In genomic region chr5:76443399-76443798, GRCh38 we compare ENCODE assay signal across 20 cellular contexts. TPM values are rescaled to one million over a fixed set of nuclear protein-coding genes. Genes with fewer than 3 reads are reported as not detected.
DNase-seq lines count a peak whose midpoint lies in the region; ATAC-seq, FAIRE-seq and TF ChIP-seq lines count a peak whose summit lies in the region.
"Had no signal": no experiment of that assay in that cellular context is flagged by ENCODE, and none has a peak within 500 bp of the region (broad histone marks: within the 10 kb centered on the region; RNA-seq: fewer than 3 reads in every experiment).

No MANE protein-coding gene starts in this region.

- no peaks in the 10 kb centered on the region for H3K27me3 ChIP-seq in CD8-positive, alpha-beta T cell (ENCODE audit: insufficient read depth, low read length)
- H3K27me3 ChIP-seq in stomach, result no peaks in the 10 kb centered on the region

- H3K36me3 Mint-ChIP-seq in CD8-positive, alpha-beta T cell, result peaks cover 61% of the 10 kb centered on the region
- 0 out of 2 replicates have a peak, but pooled peaks cover 2% of the 10 kb centered on the region for H3K36me3 Mint-ChIP-seq in WTC11

- no peak overlapping the region for H3K4me3 Mint-ChIP-seq in CD8-positive, alpha-beta T cell
- H3K4me3 Mint-ChIP-seq in WTC11, result no peak overlapping the region

- H3K9me3 ChIP-seq in CD8-positive, alpha-beta T cell (ENCODE audit: low read length), result no peaks in the 10 kb centered on the region
- H3K9me3 ChIP-seq in kidney (ENCODE audit: control insufficient read depth in 1 of 2, low read length in 2 of 2) (no peaks in the 10 kb centered on the region), stomach (no peaks in the 10 kb centered on the region)

- intact Hi-C loops in CD8-positive, alpha-beta T cell (cut with DNase I, micrococcal nuclease), result no loop called here
- intact Hi-C loops in kidney (cut with DNase I) (no loop called here), stomach (cut with DNase I; ENCODE audit: low total_unique reads) (no loop called here)

- TF ChIP-seq EP300 in stomach (IDR thresholded peaks at IDR 0.05), result no peak

- H3K27me3 Mint-ChIP-seq in CD8-positive, alpha-beta T cell (ENCODE audit: low read depth), result no peaks in the 10 kb centered on the region
- no peaks in the 10 kb centered on the region for H3K27me3 Mint-ChIP-seq in WTC11 (ENCODE audit: low read depth)

- WGBS in stomach, 5 donors, result 13 to 44% (median 30%) methylated on average over 1 of the region's 1 CpG

- FAIRE-seq in kidney (lab: Jason Lieb, UNC), result peak; percentile 3
- FAIRE-seq: GM18507, K562 had no signal

- H3K9me3 Mint-ChIP-seq in CD8-positive, alpha-beta T cell, result no peaks in the 10 kb centered on the region
- peaks cover 12% of the 10 kb centered on the region for H3K9me3 Mint-ChIP-seq in WTC11

- DNase-seq in CD8-positive, alpha-beta T cell, result no peak
- DNase-seq in WTC11 (ENCODE audit: low spot score) (no peak), kidney (no peak), stomach (peak; percentile 49), NCI-H1048 (lab: John Stamatoyannopoulos, UW) (no peak)
- no peak for DNase-seq in activated CD8-positive, alpha-beta memory T cell treated with anti-CD3 and anti-CD28 coated beads for 24 hours
- no peak for DNase-seq in stimulated activated CD4-positive, alpha-beta T cell treated with anti-CD3 and anti-CD28 coated beads, Interleukin-2, amount 100 ng/mL, for 48 hours
- DNase-seq: DMS53, Kasumi-1, MV-4-11, NCI-H1105 treated with DMSO at 0.1 percent for 48 hours, NCI-H1694, NCI-H2029 treated with DMSO at 0.1 percent for 48 hours, NCI-H446 treated with DMSO at 0.1 percent for 48 hours, NCI-H526, SHP77 treated with DMSO at 0.1 percent for 48 hours had no signal

- POLR2A ChIA-PET in CD8-positive, alpha-beta T cell (lab: Charles Lee), result interaction anchor here (1.2 kb wide), 1 partner anchor 111 kb away, joined by 3 read pairs; no protein-coding TSS in a partner anchor
- POLR2A ChIA-PET in WTC11 (lab: Charles Lee), result interaction anchor here (0.7 kb wide), 1 partner anchor 308 kb away, joined by 3 read pairs; no protein-coding TSS in a partner anchor

- H3K27ac Mint-ChIP-seq in CD8-positive, alpha-beta T cell, result peak overlapping the region; percentile 33
- 0 out of 2 replicates have a peak overlapping the region, but pooled peaks have one; percentile 16 for H3K27ac Mint-ChIP-seq in WTC11

- no peak for ATAC-seq in CD8-positive, alpha-beta T cell
- ATAC-seq in WTC11, result no peak
- ATAC-seq: HCT116, K562, Panc1 had no signal

- H3K36me3 ChIP-seq in CD8-positive, alpha-beta T cell (ENCODE audit: insufficient read depth, low read length), result no peaks in the 10 kb centered on the region
- H3K36me3 ChIP-seq in kidney (ENCODE audit: control insufficient read depth in 1 of 2, insufficient read depth in 2 of 2, low read length in 2 of 2) (no peaks in the 10 kb centered on the region), stomach (peaks cover 0 to 5% (median 0%) of the 10 kb centered on the region in 4 donors)

- CTCF ChIA-PET in CD8-positive, alpha-beta T cell (lab: Charles Lee), result interaction anchor here (0.6 to 1.2 kb wide), 2 partner anchors 11 to 1610 kb away, joined by 3 read pairs; no protein-coding TSS in a partner anchor
- CTCF ChIA-PET in WTC11 (lab: Charles Lee), result no interaction called here

- no peak overlapping the region for H3K4me3 ChIP-seq in CD8-positive, alpha-beta T cell (ENCODE audit: low read depth, low read length)
- no peak overlapping the region for H3K4me3 ChIP-seq in kidney (ENCODE audit: low read length in 2 of 2)
- no peak overlapping the region for H3K4me3 ChIP-seq in stomach
- H3K4me3 ChIP-seq: K562 had no signal

- peaks cover 8% of the 10 kb centered on the region for H3K4me1 ChIP-seq in CD8-positive, alpha-beta T cell (ENCODE audit: insufficient read depth, low read length)
- H3K4me1 ChIP-seq in kidney (ENCODE audit: control insufficient read depth in 1 of 2, insufficient read depth in 1 of 2, low read depth in 1 of 2, low read length in 2 of 2), result peaks cover 0 to 13% of the 10 kb centered on the region in 2 donors
- H3K4me1 ChIP-seq in stomach, result peaks cover 0 to 14% (median 6%) of the 10 kb centered on the region in 4 donors

- H3K9ac ChIP-seq in kidney (ENCODE audit: low read length in 2 of 2), result no peak overlapping the region

- no peak for TF ChIP-seq POLR2A in stomach (IDR thresholded peaks at IDR 0.05)

- H3K4me1 Mint-ChIP-seq in CD8-positive, alpha-beta T cell (ENCODE audit: low read depth), result peaks cover 53% of the 10 kb centered on the region
- peaks cover 32% of the 10 kb centered on the region for H3K4me1 Mint-ChIP-seq in WTC11

- H3K27ac ChIP-seq in CD8-positive, alpha-beta T cell (ENCODE audit: low read depth, low read length), result no peak overlapping the region
- H3K27ac ChIP-seq in kidney (ENCODE audit: low read depth in 2 of 2, low read length in 2 of 2), result no peak overlapping the region
- no peak overlapping the region for H3K27ac ChIP-seq in stomach

- no peak for TF ChIP-seq CTCF in CD8-positive, alpha-beta T cell (IDR thresholded peaks at IDR 0.05)
- TF ChIP-seq CTCF in WTC11 (IDR thresholded peaks at IDR 0.05) (no peak), kidney (IDR thresholded peaks at IDR 0.05; ENCODE audit: borderline replicate concordance, extremely low read depth, insufficient read depth) (no peak), stomach (IDR thresholded peaks at IDR 0.05) (no peak)

TF ChIP-seq in WTC11, 78 proteins besides CTCF, POLR2A, EP300 and RAD21 (continues in another document):
- TF ChIP-seq IRF2 (CRISPR knock-in tag; IDR thresholded peaks at IDR 0.05; ENCODE audit: borderline replicate concordance, low read depth) (no peak), HMGA2 (CRISPR knock-in tag; IDR thresholded peaks at IDR 0.05) (no peak), CREB1 (CRISPR knock-in tag; IDR thresholded peaks at IDR 0.05) (no peak), FOXP1 (CRISPR knock-in tag; IDR thresholded peaks at IDR 0.05; ENCODE audit: borderline replicate concordance) (no peak), EMX1 (CRISPR knock-in tag; IDR thresholded peaks at IDR 0.05) (no peak), ZNF396 (CRISPR knock-in tag; IDR thresholded peaks at IDR 0.05; ENCODE audit: borderline replicate concordance) (no peak), ELF4 (CRISPR knock-in tag; IDR thresholded peaks at IDR 0.05; ENCODE audit: low read depth) (no peak), PREB (CRISPR knock-in tag; IDR thresholded peaks at IDR 0.05; ENCODE audit: borderline replicate concordance) (no peak), ZNF416 (CRISPR knock-in tag; IDR thresholded peaks at IDR 0.05) (no peak), ZNF138 (CRISPR knock-in tag; conservative IDR thresholded peaks at IDR 0.05) (no peak), SP1 (CRISPR knock-in tag; conservative IDR thresholded peaks at IDR 0.05) (no peak), NR2C2 (CRISPR knock-in tag; IDR thresholded peaks at IDR 0.05) (no peak), AR (CRISPR knock-in tag; IDR thresholded peaks at IDR 0.05) (no peak), IRF1 (CRISPR knock-in tag; IDR thresholded peaks at IDR 0.05) (no peak), ESRRA (CRISPR knock-in tag; IDR thresholded peaks at IDR 0.05; ENCODE audit: borderline replicate concordance) (no peak)
- TF ChIP-seq, protein P1, sequence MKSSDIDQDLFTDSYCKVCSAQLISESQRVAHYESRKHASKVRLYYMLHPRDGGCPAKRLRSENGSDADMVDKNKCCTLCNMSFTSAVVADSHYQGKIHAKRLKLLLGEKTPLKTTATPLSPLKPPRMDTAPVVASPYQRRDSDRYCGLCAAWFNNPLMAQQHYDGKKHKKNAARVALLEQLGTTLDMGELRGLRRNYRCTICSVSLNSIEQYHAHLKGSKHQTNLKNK (CRISPR knock-in tag; IDR thresholded peaks at IDR 0.05), result no peak

RNA-seq across cellular contexts. Expression of gene IQGAP2, which starts 40.3 kb away (rescaled TPM):
- total RNA-seq in CD8-positive, alpha-beta T cell, result 10 to 100 TPM; 30.9 to 34.3 TPM
- total RNA-seq in WTC11 (2021), result 63.0 to 70.6 TPM (median 64.4 TPM) in 3 replicates
- total RNA-seq in kidney, result 23.2 TPM
- 35.8 TPM for polyA plus RNA-seq in kidney (ENCODE audit: insufficient read depth, low read depth, low replicate concordance)
- total RNA-seq in stomach, result 100 to 1,000 TPM in 2 of 5 donors, 10 to 100 TPM in 3; 42.0 to 122 (median 97.1) TPM
- polyA plus RNA-seq in stomach, result 10 to 100 TPM; 11.5 to 39.7 (median 29.8) TPM
